12 cellular contexts compared by ENCODE assay signal in genomic region chrX:150570512-150570911, GRCh38. TPM values are rescaled to one million over a fixed set of nuclear protein-coding genes. Genes with fewer than 3 reads are reported as not detected.
DNase-seq lines count a peak whose midpoint lies in the region; ATAC-seq and TF ChIP-seq lines count a peak whose summit lies in the region.
"Had no signal": no experiment of that assay in that cellular context is flagged by ENCODE, and none has a peak within 500 bp of the region (broad histone marks: within the 10 kb centered on the region; RNA-seq: fewer than 3 reads in every experiment).

No MANE protein-coding gene starts in this region.

- H3K36me3 ChIP-seq in CD8-positive, alpha-beta memory T cell (ENCODE audit: insufficient read depth, low read length) = no peaks in the 10 kb centered on the region
- H3K36me3 ChIP-seq in lower lobe of right lung = no peaks in the 10 kb centered on the region
- H3K36me3 ChIP-seq: SJCRH30 had no signal

- CTCF ChIA-PET in CD8-positive, alpha-beta memory T cell (lab: Charles Lee) = interaction anchor here (0.8 to 1.6 kb wide), 4 partner anchors 17 to 207 kb away, joined by 3 to 4 read pairs (median 4); partner anchors contain the start of gene MAMLD1
- CTCF ChIA-PET in activated CD8-positive, alpha-beta T cell treated with anti-CD3 and anti-CD28 coated beads for 36 hours (lab: Charles Lee) = no interaction called here

- intact Hi-C loops in activated CD8-positive, alpha-beta T cell treated with anti-CD3 and anti-CD28 coated beads for 36 hours (cut with micrococcal nuclease) = loop anchor here (10.0 kb wide), 1 partner anchor 206 kb away; the partner anchor contains the start of gene MAMLD1
- intact Hi-C loops in lower lobe of right lung (cut with DNase I) = no loop called here

- H3K4me1 Mint-ChIP-seq in CD8-positive, alpha-beta memory T cell = peaks cover 61 to 69% (median 62%) of the 10 kb centered on the region in 3 donors
- H3K4me1 Mint-ChIP-seq in activated CD8-positive, alpha-beta T cell treated with anti-CD3 and anti-CD28 coated beads for 36 hours (ENCODE audit: low read depth) = peaks cover 57% of the 10 kb centered on the region

- POLR2A ChIA-PET in CD8-positive, alpha-beta memory T cell (lab: Charles Lee) = interaction anchor here (0.6 to 1.2 kb wide), 3 partner anchors 12 to 633 kb away, joined by 3 to 5 read pairs (median 4); partner anchors contain the start of gene EOLA2
- POLR2A ChIA-PET in activated CD8-positive, alpha-beta T cell treated with anti-CD3 and anti-CD28 coated beads for 36 hours (lab: Charles Lee) = interaction anchor here (0.9 to 1.2 kb wide), 2 partner anchors 27 to 84 kb away, joined by 3 to 4 read pairs; no protein-coding TSS in a partner anchor

- TF ChIP-seq CTCF in activated CD8-positive, alpha-beta T cell treated with anti-CD3 and anti-CD28 coated beads for 36 hours (IDR thresholded peaks at IDR 0.05) = no peak
- no peak for TF ChIP-seq CTCF in lower lobe of right lung (IDR thresholded peaks at IDR 0.05)

- H3K4me3 ChIP-seq in CD8-positive, alpha-beta memory T cell (ENCODE audit: low read length) = peak overlapping the region; percentile 46
- peak overlapping the region; percentile 70 for H3K4me3 ChIP-seq in lower lobe of right lung
- H3K4me3 ChIP-seq: SJCRH30 had no signal

- peak overlapping the region in 6 of 8 donors; percentile 27 to 86 (median 67) for H3K27ac Mint-ChIP-seq in CD8-positive, alpha-beta memory T cell
- peak overlapping the region; percentile 94 for H3K27ac Mint-ChIP-seq in activated CD8-positive, alpha-beta T cell treated with anti-CD3 and anti-CD28 coated beads for 36 hours
- H3K27ac Mint-ChIP-seq: mesothelial cell of epicardium had no signal

- no peak for DNase-seq in CD8-positive, alpha-beta memory T cell
- DNase-seq in HuH-7.5 (ENCODE audit: low spot score) (peak; percentile 31), lower lobe of right lung (no peak), 8988T (no peak), NCI-H748 treated with DMSO at 0.1 percent for 48 hours (lab: John Stamatoyannopoulos, UW) (no peak), Ammon's horn (ENCODE audit: low spot score) (no peak)
- DNase-seq in activated CD8-positive, alpha-beta T cell treated with anti-CD3 and anti-CD28 coated beads for 36 hours = no peak
- DNase-seq: activated effector memory CD4-positive, alpha-beta T cell treated with Interleukin-2 at 50 U/mL for 16 hours; NCI-H1694 treated with DMSO at 0.1 percent for 48 hours; SJCRH30 had no signal

- H3K4me3 Mint-ChIP-seq in CD8-positive, alpha-beta memory T cell = peak overlapping the region; percentile 85 to 93 (median 89)
- peak overlapping the region; percentile 79 for H3K4me3 Mint-ChIP-seq in activated CD8-positive, alpha-beta T cell treated with anti-CD3 and anti-CD28 coated beads for 36 hours
- H3K4me3 Mint-ChIP-seq: mesothelial cell of epicardium had no signal

- peaks cover 0 to 2% of the 10 kb centered on the region in 2 donors for H3K27me3 Mint-ChIP-seq in CD8-positive, alpha-beta memory T cell
- no peaks in the 10 kb centered on the region for H3K27me3 Mint-ChIP-seq in activated CD8-positive, alpha-beta T cell treated with anti-CD3 and anti-CD28 coated beads for 36 hours

- peaks cover 0 to 3% (median 0%) of the 10 kb centered on the region in 5 donors for H3K9me3 Mint-ChIP-seq in CD8-positive, alpha-beta memory T cell
- no peaks in the 10 kb centered on the region for H3K9me3 Mint-ChIP-seq in activated CD8-positive, alpha-beta T cell treated with anti-CD3 and anti-CD28 coated beads for 36 hours

- H3K36me3 Mint-ChIP-seq in CD8-positive, alpha-beta memory T cell = peaks cover 0 to 2% (median 0%) of the 10 kb centered on the region in 3 donors
- no peaks in the 10 kb centered on the region for H3K36me3 Mint-ChIP-seq in activated CD8-positive, alpha-beta T cell treated with anti-CD3 and anti-CD28 coated beads for 36 hours (ENCODE audit: low read depth)
- H3K36me3 Mint-ChIP-seq: mesothelial cell of epicardium had no signal

- H3K9me3 ChIP-seq in CD8-positive, alpha-beta memory T cell (ENCODE audit: low read length) = no peaks in the 10 kb centered on the region
- no peaks in the 10 kb centered on the region for H3K9me3 ChIP-seq in lower lobe of right lung
- H3K9me3 ChIP-seq: SJCRH30 had no signal

- no peaks in the 10 kb centered on the region for H3K27me3 ChIP-seq in CD8-positive, alpha-beta memory T cell (ENCODE audit: insufficient read depth, low read length, poor library complexity, severe bottlenecking)
- no peaks in the 10 kb centered on the region for H3K27me3 ChIP-seq in lower lobe of right lung (ENCODE audit: low read depth)
- H3K27me3 ChIP-seq: SJCRH30 had no signal

- H3K27ac ChIP-seq in CD8-positive, alpha-beta memory T cell (ENCODE audit: low read depth, low read length) = peak overlapping the region; percentile 27
- peak overlapping the region; percentile 32 for H3K27ac ChIP-seq in lower lobe of right lung
- H3K27ac ChIP-seq: SJCRH30 had no signal

- H3K4me1 ChIP-seq in CD8-positive, alpha-beta memory T cell (ENCODE audit: insufficient read depth, low read length) = peaks cover 59% of the 10 kb centered on the region
- peaks cover 54% of the 10 kb centered on the region for H3K4me1 ChIP-seq in lower lobe of right lung

- no peak for ATAC-seq in activated CD8-positive, alpha-beta T cell treated with anti-CD3 and anti-CD28 coated beads for 36 hours
- ATAC-seq in lower lobe of right lung (no peak), GM18858 (IDR thresholded peaks at IDR 0.05; ENCODE audit: unreplicated experiment) (no peak)

RNA-seq across cellular contexts. Expression of gene MTM1, which starts 2.1 kb away (rescaled TPM):
- 10 to 100 TPM; 16.6 to 19.5 TPM for total RNA-seq in CD8-positive, alpha-beta memory T cell
- polyA plus RNA-seq in CD8-positive, alpha-beta memory T cell = 13.6 TPM
- 10 to 100 TPM in 1 of 2 experiments, 1 to 10 TPM in 1; 9.6 to 11.6 TPM for total RNA-seq in activated CD8-positive, alpha-beta T cell treated with anti-CD3 and anti-CD28 coated beads for 36 hours
- 29.7 TPM for total RNA-seq in lower lobe of right lung
